In the genomic region with DNA sequence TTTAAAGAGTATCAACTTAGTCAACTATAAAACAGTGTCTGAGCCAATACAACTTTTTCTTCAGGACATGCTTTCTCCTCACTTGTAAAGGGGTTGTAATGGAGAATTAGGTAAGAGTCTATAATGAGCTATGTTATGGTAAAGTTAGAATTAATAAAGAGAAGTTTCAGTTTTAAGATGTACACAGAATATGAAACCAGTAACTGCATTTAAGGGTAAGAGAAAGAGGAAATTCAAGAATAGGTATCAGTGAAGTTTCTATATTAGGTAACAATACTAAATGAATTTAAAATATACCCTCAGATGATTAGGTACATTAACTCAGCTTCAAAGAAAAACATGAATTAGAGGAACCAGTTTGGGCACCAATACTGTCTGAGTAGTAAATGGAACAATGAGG, we compare ENCODE assay signal across 18 cellular contexts.
"Had no signal": no experiment of that assay in that cellular context is flagged by ENCODE, and none has a peak within 500 bp of the region (broad histone marks: within the 10 kb centered on the region; RNA-seq: fewer than 3 reads in every experiment).

No MANE protein-coding gene starts in this region.

- H3K9me3 Mint-ChIP-seq: nephron had no signal

- ATAC-seq: esophagus mucosa, heart left ventricle, pancreas, right cardiac atrium had no signal

- H3K4me1 Mint-ChIP-seq: naive B cell, nephron had no signal

- DNase-seq: dorsolateral prefrontal cortex; effector memory CD4-positive, alpha-beta T cell; heart left ventricle; hypothalamus; kidney glomerular epithelial cell; mesendoderm; naive B cell; occipital lobe; pancreas; right cardiac atrium; small intestine; stimulated activated CD4-positive, alpha-beta T cell treated with anti-CD3 and anti-CD28 coated beads, Interleukin-12 subunit alpha, Interleukin-12 subunit beta, amount 100 ng/mL, for 4 hours; stimulated activated naive CD4-positive, alpha-beta T cell; trophoblast cell had no signal

- H3K27me3 ChIP-seq: dorsolateral prefrontal cortex, heart left ventricle, pancreas had no signal

- H3K36me3 Mint-ChIP-seq: naive B cell had no signal

- H3K36me3 ChIP-seq: heart left ventricle, pancreas had no signal

- H3K4me3 Mint-ChIP-seq: naive B cell, nephron had no signal

- H3K4me1 ChIP-seq: heart left ventricle, pancreas had no signal

- H3K27ac ChIP-seq: dorsolateral prefrontal cortex, heart left ventricle, pancreas had no signal

- H3K27me3 Mint-ChIP-seq: naive B cell, progenitor cell of endocrine pancreas had no signal

- H3K27ac Mint-ChIP-seq: naive B cell, nephron, progenitor cell of endocrine pancreas had no signal

- FAIRE-seq: islet of Langerhans had no signal

- H3K4me3 ChIP-seq: dorsolateral prefrontal cortex, heart left ventricle, pancreas had no signal

- H3K9me3 ChIP-seq: pancreas had no signal
